Comparison of ENCODE assay signal across 8 cellular contexts in the genomic region with DNA sequence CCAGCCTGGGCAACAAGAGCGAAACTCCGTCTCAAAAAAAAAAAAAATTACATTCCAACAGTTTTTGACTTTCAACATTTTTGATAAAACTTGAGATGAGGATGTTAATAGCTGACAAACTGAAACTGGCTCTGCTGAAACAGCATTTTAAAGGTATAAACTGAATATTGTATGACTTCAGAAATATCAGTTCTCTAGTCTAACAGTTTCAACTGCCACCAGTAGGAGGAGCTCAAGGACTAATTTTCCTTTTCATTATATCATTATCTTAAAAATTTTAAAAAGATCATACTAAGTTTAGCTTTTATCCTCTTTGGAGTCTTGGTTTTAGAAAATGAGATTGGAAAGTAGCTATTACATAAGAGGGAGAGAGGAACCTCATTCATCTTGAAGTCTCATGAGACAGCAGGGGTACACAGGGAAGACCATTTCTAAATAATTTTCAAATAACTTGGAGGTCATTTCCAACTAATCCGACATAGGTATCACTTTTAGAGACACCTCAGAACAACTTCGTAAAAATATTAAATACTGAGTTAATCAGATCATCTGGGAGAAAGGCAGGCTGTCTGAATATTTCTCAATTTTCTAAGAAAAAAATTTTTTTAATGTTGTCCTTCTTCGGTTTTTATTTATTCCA.
DNase-seq lines count a peak whose midpoint lies in the region; TF ChIP-seq lines count a peak whose summit lies in the region.

No MANE protein-coding gene starts in this region.

- TF ChIP-seq CTCF in GM10266 (IDR thresholded peaks at IDR 0.05; ENCODE audit: control insufficient read depth, insufficient read depth, low read depth, missing control alignments): peak; percentile 69

- H3K27me3 Mint-ChIP-seq in activated T-cell treated with anti-CD3 and anti-CD28 coated beads, Interleukin-2, amount 50 U/mL, for 24 hours: no peaks in the 10 kb centered on the region

- no peaks in the 10 kb centered on the region for H3K9me3 Mint-ChIP-seq in activated T-cell treated with anti-CD3 and anti-CD28 coated beads, Interleukin-2, amount 50 U/mL, for 24 hours

- DNase-seq in Ammon's horn (ENCODE audit: low spot score) (peak; percentile 40), GM10266 (ENCODE audit: extremely low spot score) (peak; percentile 36), NCI-H345 (lab: John Stamatoyannopoulos, UW) (peak; percentile 44), germinal center (ENCODE audit: low spot score) (peak; percentile 60), smooth muscle cell of the brain vasculature (ENCODE audit: low read depth, low spot score) (peak; percentile 26), NCI-H1930 (lab: John Stamatoyannopoulos, UW) (no peak)
- DNase-seq in activated T-cell treated with anti-CD3 and anti-CD28 coated beads, Interleukin-2, amount 50 U/mL, for 24 hours: no peak
- DNase-seq in NK-92 treated with Interleukin-12 subunit alpha and Interleukin-12 subunit beta, amount 100 ng/mL, for 24 hours (lab: John Stamatoyannopoulos, UW): no peak

- peak overlapping the region; percentile 28 for H3K27ac Mint-ChIP-seq in activated T-cell treated with anti-CD3 and anti-CD28 coated beads, Interleukin-2, amount 50 U/mL, for 24 hours

- H3K36me3 Mint-ChIP-seq in activated T-cell treated with anti-CD3 and anti-CD28 coated beads, Interleukin-2, amount 50 U/mL, for 24 hours (ENCODE audit: low read depth): peaks cover 65% of the 10 kb centered on the region

- H3K4me1 Mint-ChIP-seq in activated T-cell treated with anti-CD3 and anti-CD28 coated beads, Interleukin-2, amount 50 U/mL, for 24 hours (ENCODE audit: low read depth): peaks cover 15% of the 10 kb centered on the region

- H3K4me3 Mint-ChIP-seq in activated T-cell treated with anti-CD3 and anti-CD28 coated beads, Interleukin-2, amount 50 U/mL, for 24 hours: no peak overlapping the region

Comparison
In these comparisons a context has a peak if more than half of its experiments do, and no peak if none do; other contexts are left out.
1. DNase-seq: peak in Ammon's horn (single experiment), GM10266 (single experiment), NCI-H345 (single experiment), germinal center (single experiment) and smooth muscle cell of the brain vasculature (single experiment); none in activated T-cell treated with anti-CD3 and anti-CD28 coated beads, Interleukin-2, amount 50 U/mL, for 24 hours (single experiment), NCI-H1930 (0 of 2) and NK-92 treated with Interleukin-12 subunit alpha and Interleukin-12 subunit beta, amount 100 ng/mL, for 24 hours (single experiment).